In the genomic region with DNA sequence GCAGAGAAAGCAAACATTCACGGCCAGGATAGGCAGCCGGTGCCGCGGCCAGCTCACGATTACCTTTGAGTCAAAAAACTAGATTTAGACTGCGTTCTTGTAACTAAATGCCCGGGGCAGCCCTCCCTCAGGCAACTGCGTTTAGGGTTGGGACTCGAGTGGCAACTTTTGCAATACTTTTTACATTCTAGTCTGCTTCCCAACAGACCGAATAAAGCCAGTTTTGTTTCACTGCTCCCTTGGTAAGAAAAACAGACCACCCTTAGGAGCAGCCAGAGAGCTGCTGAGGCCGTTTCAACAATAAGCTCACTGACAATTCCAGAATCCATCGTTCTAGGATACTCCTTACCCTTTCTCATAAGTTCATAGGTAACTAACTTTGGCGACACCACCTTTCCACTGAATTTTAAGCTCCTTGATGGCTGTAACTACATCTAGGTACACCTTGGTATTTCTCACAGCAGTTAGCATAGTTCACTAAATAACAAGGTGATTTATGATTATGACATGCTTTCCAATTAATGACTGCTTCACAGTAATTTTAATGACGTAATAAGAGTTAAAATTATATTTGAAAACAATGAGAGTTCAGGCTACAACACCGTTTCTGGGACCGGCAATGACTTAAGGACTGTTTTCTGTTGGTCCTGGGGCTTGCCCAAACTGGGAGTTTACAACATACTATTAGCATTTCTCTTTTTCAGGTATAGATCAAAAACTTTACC, we compare ENCODE assay signal across 2 cellular contexts.
TF ChIP-seq lines count a peak whose summit lies in the region.

No MANE protein-coding gene starts in this region.

TF ChIP-seq in SK-N-SH, 30 proteins besides CTCF, POLR2A, EP300 and RAD21:
- TF ChIP-seq RCOR1 (IDR thresholded peaks at IDR 0.05; ENCODE audit: low read length) (no peak), NRF1 (IDR thresholded peaks at IDR 0.05; ENCODE audit: low read depth, low read length) (no peak), GATA2 (CRISPR knock-in tag; IDR thresholded peaks at IDR 0.05) (no peak), NFIC (IDR thresholded peaks at IDR 0.05; ENCODE audit: borderline replicate concordance) (no peak), FOSL2 (IDR thresholded peaks at IDR 0.05; ENCODE audit: borderline replicate concordance, low read depth) (no peak), PBX3 (IDR thresholded peaks at IDR 0.05) (no peak), SIN3A (IDR thresholded peaks at IDR 0.05; ENCODE audit: borderline replicate concordance, low read depth, low read length) (no peak), MEF2A (IDR thresholded peaks at IDR 0.05; ENCODE audit: borderline replicate concordance, low read depth) (no peak), RFX5 (IDR thresholded peaks at IDR 0.05; ENCODE audit: low read length) (no peak), ELF1 (IDR thresholded peaks at IDR 0.05) (no peak), YY1 (IDR thresholded peaks at IDR 0.05; ENCODE audit: low read depth) (no peak; the same call in 1 of the 2 replicates)
- TF ChIP-seq, protein P1, sequence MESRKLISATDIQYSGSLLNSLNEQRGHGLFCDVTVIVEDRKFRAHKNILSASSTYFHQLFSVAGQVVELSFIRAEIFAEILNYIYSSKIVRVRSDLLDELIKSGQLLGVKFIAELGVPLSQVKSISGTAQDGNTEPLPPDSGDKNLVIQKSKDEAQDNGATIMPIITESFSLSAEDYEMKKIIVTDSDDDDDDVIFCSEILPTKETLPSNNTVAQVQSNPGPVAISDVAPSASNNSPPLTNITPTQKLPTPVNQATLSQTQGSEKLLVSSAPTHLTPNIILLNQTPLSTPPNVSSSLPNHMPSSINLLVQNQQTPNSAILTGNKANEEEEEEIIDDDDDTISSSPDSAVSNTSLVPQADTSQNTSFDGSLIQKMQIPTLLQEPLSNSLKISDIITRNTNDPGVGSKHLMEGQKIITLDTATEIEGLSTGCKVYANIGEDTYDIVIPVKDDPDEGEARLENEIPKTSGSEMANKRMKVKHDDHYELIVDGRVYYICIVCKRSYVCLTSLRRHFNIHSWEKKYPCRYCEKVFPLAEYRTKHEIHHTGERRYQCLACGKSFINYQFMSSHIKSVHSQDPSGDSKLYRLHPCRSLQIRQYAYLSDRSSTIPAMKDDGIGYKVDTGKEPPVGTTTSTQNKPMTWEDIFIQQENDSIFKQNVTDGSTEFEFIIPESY (IDR thresholded peaks at IDR 0.05; ENCODE audit: borderline replicate concordance, low read depth), result no peak

TF ChIP-seq in endothelial cell of umbilical vein, 7 proteins besides CTCF, POLR2A, EP300 and RAD21 (continued from another document):
- TF ChIP-seq FOS (IDR thresholded peaks at IDR 0.05; ENCODE audit: borderline replicate concordance, insufficient read depth, low read length) (no peak), POLR2AphosphoS5 (IDR thresholded peaks at IDR 0.05; ENCODE audit: insufficient read depth, low read depth, low read length) (no peak), GATA2 (IDR thresholded peaks at IDR 0.05; ENCODE audit: insufficient read depth, insufficient read length, low read depth, low read length) (no peak), EZH2 (IDR thresholded peaks at IDR 0.05; ENCODE audit: borderline replicate concordance, low read depth, low read length, severe bottlenecking) (no peak), MYC (IDR thresholded peaks at IDR 0.05; ENCODE audit: low read depth, low read length) (no peak)
- TF ChIP-seq, protein P2, sequence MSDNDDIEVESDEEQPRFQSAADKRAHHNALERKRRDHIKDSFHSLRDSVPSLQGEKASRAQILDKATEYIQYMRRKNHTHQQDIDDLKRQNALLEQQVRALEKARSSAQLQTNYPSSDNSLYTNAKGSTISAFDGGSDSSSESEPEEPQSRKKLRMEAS (IDR thresholded peaks at IDR 0.05; ENCODE audit: insufficient read depth, insufficient read length), result no peak
